In genomic region chr17:44363613-44364159, GRCh38 we compare ENCODE assay signal across 8 cellular contexts. TPM values are rescaled to one million over a fixed set of nuclear protein-coding genes. Genes with fewer than 3 reads are reported as not detected.
A peak's percentile ranks its signal among the peaks of the same experiment; 100 is the strongest.
DNase-seq lines count a peak whose midpoint lies in the region; ATAC-seq and TF ChIP-seq lines count a peak whose summit lies in the region.

Gene FAM171A2, minus strand, starts transcription at chr17:44363853. Its CDS starts 139 bp downstream, at chr17:44363714.

- H3K9me3 Mint-ChIP-seq in natural killer cell: no peaks in the 10 kb centered on the region

- H4K20me1 ChIP-seq in PC-3 (ENCODE audit: low read length): no peaks in the 10 kb centered on the region

- peak within 1 kb of the TSS; percentile 87 for H3K4me3 ChIP-seq in PC-3 (ENCODE audit: low read length)
- peak within 1 kb of the TSS; percentile 51 for H3K4me3 ChIP-seq in fibroblast of mammary gland (ENCODE audit: control insufficient read depth, low read depth, low read length)

- no TSS peak for BruUV-seq in PC-3 (replicated peaks; lab: Mats Ljungman, UMichigan)

- H3K27ac Mint-ChIP-seq in natural killer cell: no peak within 1 kb of the TSS

- no peaks in the 10 kb centered on the region for H3K79me2 ChIP-seq in PC-3 (ENCODE audit: low read length)

- peak within 1 kb of the TSS; percentile 72 for H3K9ac ChIP-seq in PC-3 (ENCODE audit: low read length)

- peak within 1 kb of the TSS; percentile 99 for H3K4me2 ChIP-seq in PC-3 (ENCODE audit: low read length)

- H2AFZ ChIP-seq in PC-3 (ENCODE audit: low read length): peak within 1 kb of the TSS; percentile 99

- POLR2A ChIA-PET in PC-3 (lab: Charles Lee; ENCODE audit: unreplicated experiment): interaction anchor here (0.6 to 0.7 kb wide), 2 partner anchors 196 to 248 kb away, joined by 3 to 9 read pairs; no protein-coding TSS in a partner anchor

- DNase-seq in ELR (ENCODE audit: low read depth): peak; percentile 76
- DNase-seq in PC-3: peak; percentile 76
- peak; percentile 32 to 53 for DNase-seq in activated T-helper 1 cell treated with anti-CD3 and anti-CD28 coated beads, Interleukin-2, amount 50 U/mL, for 16 hours (ENCODE audit: low read depth in 1 of 2, low spot score in 1 of 2)
- DNase-seq in fibroblast of mammary gland (ENCODE audit: low read depth): peak; percentile 35
- DNase-seq in natural killer cell: peak; percentile 70
- peak; percentile 53 for DNase-seq in superior temporal gyrus (ENCODE audit: extremely low spot score)

- H3K36me3 Mint-ChIP-seq in natural killer cell: no peaks in the 10 kb centered on the region

- H3K4me1 ChIP-seq in PC-3 (ENCODE audit: insufficient read depth, low read length): no peaks in the 10 kb centered on the region; the same call in 1 of the 2 replicates

- H3K4me3 Mint-ChIP-seq in natural killer cell: peak within 1 kb of the TSS; percentile 80

- no peaks in the 10 kb centered on the region for H3F3A ChIP-seq in PC-3 (ENCODE audit: low read length, unreplicated experiment)

- no peaks in the 10 kb centered on the region for H3K9me3 ChIP-seq in PC-3 (ENCODE audit: low read length)

- intact Hi-C loops in PC-3 (cut with micrococcal nuclease) (loop anchor here (1.0 kb wide), 1 partner anchor 18 kb away; the partner anchor contains the start of gene GRN), natural killer cell (cut with micrococcal nuclease) (no loop called here)

- H3K9me2 ChIP-seq in PC-3 (replicated peaks; ENCODE audit: low read length): no peaks in the 10 kb centered on the region

- ATAC-seq in HG03439 (IDR thresholded peaks at IDR 0.05; ENCODE audit: unreplicated experiment): peak; percentile 57
- peak; percentile 90 for ATAC-seq in PC-3
- ATAC-seq in natural killer cell: peak; percentile 90 to 96 (median 96)
- no peak for ATAC-seq in GM21381 (IDR thresholded peaks at IDR 0.05; ENCODE audit: unreplicated experiment)

- CTCF ChIA-PET in PC-3 (lab: Charles Lee): interaction anchor here (0.6 to 1.0 kb wide), 9 partner anchors 12 to 365 kb away, joined by 3 to 8 read pairs (median 4); partner anchors contain the start of genes GRN and SLC25A39

- no peak within 1 kb of the TSS for H3K27ac ChIP-seq in PC-3 (ENCODE audit: low read length)

- H3K27me3 ChIP-seq in PC-3 (ENCODE audit: low read length): no peaks in the 10 kb centered on the region

- peaks cover 38% of the 10 kb centered on the region in 2 donors for H3K27me3 Mint-ChIP-seq in natural killer cell (ENCODE audit: low read depth in 2 of 2)

- peak; percentile 62 for TF ChIP-seq CTCF in PC-3 (conservative IDR thresholded peaks at IDR 0.05; ENCODE audit: low read depth, low read length)
- no peak for TF ChIP-seq CTCF in fibroblast of mammary gland (conservative IDR thresholded peaks at IDR 0.05; ENCODE audit: control insufficient read depth, insufficient read depth, low read depth, low read length)
- peak; percentile 80 for TF ChIP-seq CTCF in natural killer cell (IDR thresholded peaks at IDR 0.05)

- H3K4me1 Mint-ChIP-seq in natural killer cell: no peaks in the 10 kb centered on the region

- no peaks in the 10 kb centered on the region for H3K36me3 ChIP-seq in PC-3 (ENCODE audit: low read depth, low read length)

RNA-seq across cellular contexts. Expression of gene FAM171A2, which starts in this region (rescaled TPM):
- 16.3 and 22.6 TPM in 2 replicates for total RNA-seq in PC-3 (2014; rRNA removed)
- under 1 TPM; 0.20 to 0.43 (median 0.24) TPM for total RNA-seq in natural killer cell

Comparison
In these comparisons a context has a peak if more than half of its experiments do, and no peak if none do; other contexts are left out.
1. RNA of gene FAM171A2 (total RNA-seq): 16.3 to 22.6 TPM in PC-3; 0.20 to 0.43 TPM in natural killer cell; every median in the first group is over 10 times any median in the second.
2. Peak in DNase-seq and ATAC-seq in natural killer cell; RNA of the gene not detected or under 1 TPM.
3. Peak in every context shown above with its lines, with median percentiles within 50 percentile points of each other: DNase-seq.